ENCODE assay signal across 18 cellular contexts in the genomic region with DNA sequence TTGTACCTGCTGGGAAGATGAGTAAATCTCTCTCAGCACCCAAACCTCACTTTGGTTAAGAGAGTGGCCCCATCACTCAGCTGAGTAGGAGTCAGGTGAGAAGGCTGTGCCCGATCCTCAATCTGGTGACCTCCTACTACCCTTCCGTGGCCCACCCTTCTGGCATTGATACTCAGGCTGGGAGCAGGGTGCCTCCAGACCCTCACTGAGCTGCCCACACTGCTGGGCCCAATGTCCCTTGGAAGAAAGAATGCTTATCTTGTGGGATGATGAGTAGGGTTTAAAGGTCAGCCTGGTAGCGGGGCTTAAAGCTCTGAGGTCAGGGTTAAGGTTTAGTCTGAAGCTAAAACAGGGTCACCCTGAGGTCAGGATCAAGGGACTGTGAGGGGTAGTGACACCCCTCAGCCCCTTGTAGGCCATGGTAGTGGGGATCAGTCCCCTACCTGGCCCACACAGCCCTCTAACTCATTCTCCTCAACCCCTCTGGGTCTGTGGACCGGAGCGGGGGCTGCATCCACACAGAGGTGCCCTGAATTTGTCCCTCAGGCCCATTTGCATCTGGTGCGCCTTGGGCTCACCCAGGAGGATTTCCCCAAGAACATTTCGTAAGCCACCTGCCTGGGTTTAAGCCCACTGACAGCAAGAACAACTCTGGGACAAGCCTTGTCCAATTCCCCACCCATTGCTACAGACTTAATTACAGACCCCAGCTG.
DNase-seq lines count a peak whose midpoint lies in the region; ATAC-seq and TF ChIP-seq lines count a peak whose summit lies in the region.
"Had no signal": no experiment of that assay in that cellular context is flagged by ENCODE, and none has a peak within 500 bp of the region (broad histone marks: within the 10 kb centered on the region; RNA-seq: fewer than 3 reads in every experiment).

No MANE protein-coding gene starts in this region.

- no peaks in the 10 kb centered on the region for H3K4me1 ChIP-seq in vagina
- H3K4me1 ChIP-seq: BLaER1 had no signal

- no peaks in the 10 kb centered on the region for H3K4me1 Mint-ChIP-seq in osteocyte (ENCODE audit: unreplicated experiment)
- H3K4me1 Mint-ChIP-seq: CD8-positive, alpha-beta memory T cell had no signal

- no peaks in the 10 kb centered on the region for H3K9me3 Mint-ChIP-seq in osteocyte (ENCODE audit: unreplicated experiment)

- intact Hi-C loops in vagina (cut with DNase I): no loop called here

- no peak for ATAC-seq in HG02885 (IDR thresholded peaks at IDR 0.05; ENCODE audit: poor library complexity, unreplicated experiment)
- ATAC-seq: K562 had no signal

- no peaks in the 10 kb centered on the region for H3K9me3 ChIP-seq in vagina
- H3K9me3 ChIP-seq: BLaER1 had no signal

- no peak overlapping the region for H3K27ac ChIP-seq in vagina
- H3K27ac ChIP-seq: BLaER1, HL-60 had no signal

- H3K4me3 ChIP-seq in vagina: no peak overlapping the region
- H3K4me3 ChIP-seq: BLaER1, K562 had no signal

- no peaks in the 10 kb centered on the region for H3K36me3 Mint-ChIP-seq in osteocyte (ENCODE audit: unreplicated experiment)
- H3K36me3 Mint-ChIP-seq: CD8-positive, alpha-beta memory T cell had no signal

- no peak overlapping the region for H3K27ac Mint-ChIP-seq in osteocyte (ENCODE audit: unreplicated experiment)
- H3K27ac Mint-ChIP-seq: CD8-positive, alpha-beta memory T cell had no signal

- H3K36me3 ChIP-seq in vagina: no peaks in the 10 kb centered on the region
- H3K36me3 ChIP-seq: BLaER1 had no signal

- TF ChIP-seq CTCF in osteocyte (IDR thresholded peaks at IDR 0.05) (no peak), vagina (IDR thresholded peaks at IDR 0.05) (no peak)

- peaks cover 14% of the 10 kb centered on the region for H3K27me3 Mint-ChIP-seq in osteocyte (ENCODE audit: unreplicated experiment)

- no peak for TF ChIP-seq POLR2A in vagina (IDR thresholded peaks at IDR 0.05)

- no peak overlapping the region for H3K4me3 Mint-ChIP-seq in osteocyte (ENCODE audit: unreplicated experiment)
- H3K4me3 Mint-ChIP-seq: CD8-positive, alpha-beta memory T cell had no signal

- DNase-seq in activated CD8-positive, alpha-beta memory T cell treated with anti-CD3 and anti-CD28 coated beads, Interleukin-2, amount 50 U/mL, for 48 hours: peak; percentile 23
- no peak for DNase-seq in activated CD8-positive, alpha-beta memory T cell treated with anti-CD3 and anti-CD28 coated beads, Interleukin-2, amount 50 U/mL, for 4 hours
- DNase-seq in ecto neural progenitor cell (ENCODE audit: low spot score) (peak; percentile 34), osteocyte (ENCODE audit: extremely low spot score, unreplicated experiment) (peak; percentile 48), vagina (ENCODE audit: extremely low spot score in 2 of 2) (peak; percentile 65 to 84), NCI-H1417 treated with DMSO at 0.1 percent for 48 hours (lab: John Stamatoyannopoulos, UW) (no peak)
- no peak for DNase-seq in stimulated activated CD4-positive, alpha-beta T cell treated with anti-CD3 and anti-CD28 coated beads, Interleukin-4, amount 100 ng/mL, for 1 hour
- DNase-seq: 8988T; CD8-positive, alpha-beta memory T cell; DMS79; H7; NCI-H2029; NCI-H69; SIG-M5 had no signal

- no peaks in the 10 kb centered on the region for H3K27me3 ChIP-seq in vagina
- H3K27me3 ChIP-seq: BLaER1 had no signal

Comparison
In these comparisons a context has a peak if more than half of its experiments do, and no peak if none do; other contexts are left out.
1. DNase-seq: peak in activated CD8-positive, alpha-beta memory T cell treated with anti-CD3 and anti-CD28 coated beads, Interleukin-2, amount 50 U/mL, for 48 hours (single experiment), ecto neural progenitor cell (single experiment), osteocyte (single experiment) and vagina (2 of 2); none in activated CD8-positive, alpha-beta memory T cell treated with anti-CD3 and anti-CD28 coated beads, Interleukin-2, amount 50 U/mL, for 4 hours (single experiment), stimulated activated CD4-positive, alpha-beta T cell treated with anti-CD3 and anti-CD28 coated beads, Interleukin-4, amount 100 ng/mL, for 1 hour (single experiment) and NCI-H1417 treated with DMSO at 0.1 percent for 48 hours (single experiment).